1 cellular context compared by ENCODE assay signal in genomic region chr1:28249013-28249870, GRCh38.
TF ChIP-seq lines count a peak whose summit lies in the region.

No MANE protein-coding gene starts in this region.

TF ChIP-seq in HepG2, 621 proteins besides CTCF, POLR2A, EP300 and RAD21 (continues in another document):
- peak; percentile 58; the same call in 1 of the 2 replicates for TF ChIP-seq SAP130 (CRISPR knock-in tag; IDR thresholded peaks at IDR 0.05; ENCODE audit: low read depth)
- TF ChIP-seq DPF2 (CRISPR knock-in tag; IDR thresholded peaks at IDR 0.05; ENCODE audit: borderline replicate concordance, low read depth) = no peak
- TF ChIP-seq FOSL2 (CRISPR knock-in tag; IDR thresholded peaks at IDR 0.05) = peak; percentile 65; the same call in 1 of the 2 replicates
- TF ChIP-seq E2F5 (CRISPR knock-in tag; conservative IDR thresholded peaks at IDR 0.05) = no peak
- TF ChIP-seq NCOA2 (CRISPR knock-in tag; IDR thresholded peaks at IDR 0.05) = peak; percentile 43; the same call in 1 of the 2 replicates
- no peak for TF ChIP-seq DR1 (CRISPR knock-in tag; IDR thresholded peaks at IDR 0.05)
- no peak for TF ChIP-seq AHDC1 (CRISPR knock-in tag; IDR thresholded peaks at IDR 0.05; ENCODE audit: borderline replicate concordance)
- no peak for TF ChIP-seq ZEB1 (IDR thresholded peaks at IDR 0.05; ENCODE audit: insufficient replicate concordance, low read depth)
- peak; percentile 88 for TF ChIP-seq ZNF3 (CRISPR knock-in tag; IDR thresholded peaks at IDR 0.05)
- 0 out of 2 replicates have a peak, but pooled peaks have one; percentile 22 for TF ChIP-seq ATF3 (CRISPR knock-in tag; IDR thresholded peaks at IDR 0.05)
- TF ChIP-seq SOX5 (CRISPR knock-in tag; IDR thresholded peaks at IDR 0.05; ENCODE audit: borderline replicate concordance) = no peak
- peak; percentile 35; the same call in 2 of the 3 replicates for TF ChIP-seq MXI1 (IDR thresholded peaks at IDR 0.05; ENCODE audit: borderline replicate concordance, low read depth, low read length)
- TF ChIP-seq ZNF276 (CRISPR knock-in tag; IDR thresholded peaks at IDR 0.05; ENCODE audit: low read depth) = no peak
- TF ChIP-seq KLF6 (CRISPR knock-in tag; IDR thresholded peaks at IDR 0.05) = 0 out of 2 replicates have a peak, but pooled peaks have one; percentile 24
- 0 out of 2 replicates have a peak, but pooled peaks have one; percentile 7 for TF ChIP-seq ZNF121 (CRISPR knock-in tag; IDR thresholded peaks at IDR 0.05)
- no peak for TF ChIP-seq RNF219 (CRISPR knock-in tag; IDR thresholded peaks at IDR 0.05)
- TF ChIP-seq HIC2 (CRISPR knock-in tag; IDR thresholded peaks at IDR 0.05; ENCODE audit: low read depth) = peak; percentile 45; the same call in 1 of the 2 replicates
- peak; percentile 97 for TF ChIP-seq CEBPG (CRISPR knock-in tag; IDR thresholded peaks at IDR 0.05)
- TF ChIP-seq ZNF547 (CRISPR knock-in tag; IDR thresholded peaks at IDR 0.05) = no peak
- no peak for TF ChIP-seq ZSCAN5A (CRISPR knock-in tag; IDR thresholded peaks at IDR 0.05; ENCODE audit: borderline replicate concordance)
- TF ChIP-seq HNF1A (IDR thresholded peaks at IDR 0.05; ENCODE audit: low read depth) = no peak
- no peak for TF ChIP-seq HNF1A (CRISPR knock-in tag; IDR thresholded peaks at IDR 0.05; ENCODE audit: borderline replicate concordance)
- TF ChIP-seq ZFP62 (CRISPR knock-in tag; IDR thresholded peaks at IDR 0.05) = no peak
- TF ChIP-seq TEAD3 (CRISPR knock-in tag; optimal IDR thresholded peaks at IDR 0.05; ENCODE audit: borderline replicate concordance) = peak; percentile 15
- TF ChIP-seq ZNF569 (CRISPR knock-in tag; IDR thresholded peaks at IDR 0.05; ENCODE audit: borderline replicate concordance) = no peak
- TF ChIP-seq KDM1A (CRISPR knock-in tag; IDR thresholded peaks at IDR 0.05) = peak; percentile 87; the same call in 1 of the 2 replicates
- 0 out of 2 replicates have a peak, but pooled peaks have one; percentile 12 for TF ChIP-seq GABPB1 (CRISPR knock-in tag; IDR thresholded peaks at IDR 0.05)
- 0 out of 2 replicates have a peak, but pooled peaks have one; percentile 42 for TF ChIP-seq HMGXB3 (CRISPR knock-in tag; IDR thresholded peaks at IDR 0.05; ENCODE audit: borderline replicate concordance)
